In the genomic region with DNA sequence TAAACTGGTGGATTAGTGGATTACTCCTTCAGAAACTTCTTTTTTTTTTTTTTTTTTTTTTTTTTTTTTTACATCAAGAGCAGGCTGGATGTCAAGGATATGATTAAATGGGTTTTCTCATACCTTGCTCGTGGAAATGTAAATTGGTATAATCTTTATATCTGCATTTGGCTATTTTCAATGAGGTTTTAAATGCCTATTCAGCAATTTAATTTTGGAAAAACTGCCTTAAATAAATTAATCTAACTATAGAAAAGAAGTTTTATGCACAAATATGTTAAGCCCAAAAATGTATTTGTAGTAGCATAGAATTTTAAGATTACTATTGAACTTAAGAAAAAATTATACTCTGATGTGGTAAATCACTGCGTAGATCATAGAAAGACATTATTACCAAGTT, we compare ENCODE assay signal across 25 cellular contexts. TPM values are rescaled to one million over a fixed set of nuclear protein-coding genes. Genes with fewer than 3 reads are reported as not detected.
"Had no signal": no experiment of that assay in that cellular context is flagged by ENCODE, and none has a peak within 500 bp of the region (broad histone marks: within the 10 kb centered on the region; RNA-seq: fewer than 3 reads in every experiment).

No MANE protein-coding gene starts in this region.

- FAIRE-seq: kidney, urothelium cell line had no signal

- H3K4me3 Mint-ChIP-seq: memory B cell; naive thymus-derived CD4-positive, alpha-beta T cell; natural killer cell treated with Interleukin-12 subunit alpha and Interleukin-12 subunit beta and Interleukin-15 and Interleukin-18, amount 100 ng/mL, for 72 hours; stimulated activated effector memory CD8-positive, alpha-beta T cell treated with anti-CD3 and anti-CD28 coated beads, Interleukin-12 subunit alpha, Interleukin-12 subunit beta, amount 100 ng/mL, for 72 hours; stimulated activated naive CD8-positive, alpha-beta T cell treated with anti-CD3 and anti-CD28 coated beads, Interleukin-15, Interleukin-2, amounts not matched to agents 100 ng/mL and 50 ng/mL, for 24 hours had no signal

- H3K27ac Mint-ChIP-seq: memory B cell; naive thymus-derived CD4-positive, alpha-beta T cell; natural killer cell treated with Interleukin-12 subunit alpha and Interleukin-12 subunit beta and Interleukin-15 and Interleukin-18, amount 100 ng/mL, for 72 hours; progenitor cell of endocrine pancreas; stimulated activated effector memory CD8-positive, alpha-beta T cell treated with anti-CD3 and anti-CD28 coated beads, Interleukin-12 subunit alpha, Interleukin-12 subunit beta, amount 100 ng/mL, for 72 hours; stimulated activated naive CD8-positive, alpha-beta T cell treated with anti-CD3 and anti-CD28 coated beads, Interleukin-15, Interleukin-2, amounts not matched to agents 100 ng/mL and 50 ng/mL, for 24 hours had no signal

- ATAC-seq: heart right ventricle; mucosa of descending colon; naive thymus-derived CD4-positive, alpha-beta T cell; natural killer cell treated with Interleukin-12 subunit alpha and Interleukin-12 subunit beta and Interleukin-15 and Interleukin-18, amount 100 ng/mL, for 72 hours; sciatic nerve; stimulated activated effector memory CD8-positive, alpha-beta T cell treated with anti-CD3 and anti-CD28 coated beads, Interleukin-12 subunit alpha, Interleukin-12 subunit beta, amount 100 ng/mL, for 72 hours; upper lobe of right lung had no signal

- H3K27me3 ChIP-seq: hepatocyte, ovary, right atrium auricular region, suprapubic skin had no signal

- H3K9me3 Mint-ChIP-seq: memory B cell; naive thymus-derived CD4-positive, alpha-beta T cell; natural killer cell treated with Interleukin-12 subunit alpha and Interleukin-12 subunit beta and Interleukin-15 and Interleukin-18, amount 100 ng/mL, for 72 hours; stimulated activated effector memory CD8-positive, alpha-beta T cell treated with anti-CD3 and anti-CD28 coated beads, Interleukin-12 subunit alpha, Interleukin-12 subunit beta, amount 100 ng/mL, for 72 hours; stimulated activated naive CD8-positive, alpha-beta T cell treated with anti-CD3 and anti-CD28 coated beads, Interleukin-15, Interleukin-2, amounts not matched to agents 100 ng/mL and 50 ng/mL, for 24 hours had no signal

- H3K4me3 ChIP-seq: heart right ventricle, hepatocyte, left ventricle myocardium inferior, mucosa of descending colon, ovary, right atrium auricular region, skin epidermis, spleen, suprapubic skin, thoracic aorta, tibial artery, upper lobe of right lung had no signal

- H3K9me3 ChIP-seq: heart right ventricle, left ventricle myocardium inferior, mucosa of descending colon, ovary, right atrium auricular region, spleen, suprapubic skin, thoracic aorta, tibial artery, upper lobe of right lung had no signal

- H2AFZ ChIP-seq: hepatocyte had no signal

- DNase-seq: heart right ventricle; kidney; left ventricle myocardium inferior; midbrain; mucosa of descending colon; naive thymus-derived CD4-positive, alpha-beta T cell; ovary; spleen; stimulated activated CD4-positive, alpha-beta T cell treated with anti-CD3 and anti-CD28 coated beads, Interleukin-4, amount 100 ng/mL, for 24 hours; stimulated activated naive CD4-positive, alpha-beta T cell; tibial artery; trophoblast cell; upper lobe of right lung had no signal

- H3K79me2 ChIP-seq: hepatocyte had no signal

- H3K4me2 ChIP-seq: hepatocyte had no signal

- H3K36me3 ChIP-seq: heart right ventricle, left ventricle myocardium inferior, ovary, right atrium auricular region, spleen, suprapubic skin, thoracic aorta, tibial artery, upper lobe of right lung had no signal

- H3K4me1 Mint-ChIP-seq: memory B cell; naive thymus-derived CD4-positive, alpha-beta T cell; stimulated activated effector memory CD8-positive, alpha-beta T cell treated with anti-CD3 and anti-CD28 coated beads, Interleukin-12 subunit alpha, Interleukin-12 subunit beta, amount 100 ng/mL, for 72 hours had no signal

- H3K36me3 Mint-ChIP-seq: memory B cell; naive thymus-derived CD4-positive, alpha-beta T cell; natural killer cell treated with Interleukin-12 subunit alpha and Interleukin-12 subunit beta and Interleukin-15 and Interleukin-18, amount 100 ng/mL, for 72 hours; stimulated activated effector memory CD8-positive, alpha-beta T cell treated with anti-CD3 and anti-CD28 coated beads, Interleukin-12 subunit alpha, Interleukin-12 subunit beta, amount 100 ng/mL, for 72 hours had no signal

- H3K27ac ChIP-seq: heart right ventricle, hepatocyte, left ventricle myocardium inferior, ovary, right atrium auricular region, skin epidermis, spleen, suprapubic skin, thoracic aorta, tibial artery, upper lobe of right lung had no signal

- H3K4me1 ChIP-seq: heart right ventricle, left ventricle myocardium inferior, right atrium auricular region, spleen, suprapubic skin, tibial artery, upper lobe of right lung had no signal

RNA-seq across cellular contexts. Expression of a gene that starts 11.4 kb away (rescaled TPM):
- total RNA-seq: natural killer cell treated with Interleukin-12 subunit alpha and Interleukin-12 subunit beta and Interleukin-15 and Interleukin-18, amount 100 ng/mL, for 72 hours had no signal
